ENCODE assay signal across 18 cellular contexts in genomic region chr9:8859416-8859815, GRCh38.
A peak's percentile ranks its signal among the peaks of the same experiment; 100 is the strongest.
DNase-seq lines count a peak whose midpoint lies in the region; ATAC-seq lines count a peak whose summit lies in the region.
"Had no signal": no experiment of that assay in that cellular context is flagged by ENCODE, and none has a peak within 500 bp of the region (broad histone marks: within the 10 kb centered on the region; RNA-seq: fewer than 3 reads in every experiment).

No MANE protein-coding gene starts in this region.

- no peak overlapping the region for H3K4me3 ChIP-seq in SJCRH30

- H3K4me1 Mint-ChIP-seq in activated T-helper 17 cell treated with anti-CD3 and anti-CD28 coated beads, Interleukin-2, amount 50 U/mL, for 72 hours = no peaks in the 10 kb centered on the region

- no peaks in the 10 kb centered on the region for H3K36me3 ChIP-seq in SJCRH30
- H3K36me3 ChIP-seq: sigmoid colon had no signal

- no peaks in the 10 kb centered on the region for H3K9me3 ChIP-seq in SJCRH30 (replicated peaks)
- H3K9me3 ChIP-seq: sigmoid colon had no signal

- H3K4me1 ChIP-seq in SJCRH30 = peaks cover 11% of the 10 kb centered on the region

- H3K27ac Mint-ChIP-seq in activated T-helper 17 cell treated with anti-CD3 and anti-CD28 coated beads, Interleukin-2, amount 50 U/mL, for 72 hours = no peak overlapping the region
- H3K27ac Mint-ChIP-seq: stimulated activated naive CD8-positive, alpha-beta T cell treated with anti-CD3 and anti-CD28 coated beads, Interleukin-15, Interleukin-2, amounts not matched to agents 100 ng/mL and 50 ng/mL, for 24 hours had no signal

- H3K27ac ChIP-seq in layer of hippocampus (ENCODE audit: low read depth, low read length) (peak overlapping the region; percentile 94), substantia nigra (ENCODE audit: low read depth, low read length, poor library complexity, severe bottlenecking) (peak overlapping the region; percentile 99), SJCRH30 (no peak overlapping the region)
- H3K27ac ChIP-seq: sigmoid colon had no signal

- no peak for ATAC-seq in activated T-helper 17 cell treated with anti-CD3 and anti-CD28 coated beads, Interleukin-2, amount 50 U/mL, for 72 hours (replicated peaks)
- ATAC-seq in GM19397 (IDR thresholded peaks at IDR 0.05; ENCODE audit: unreplicated experiment) (no peak), HG03432 (IDR thresholded peaks at IDR 0.05; ENCODE audit: unreplicated experiment) (no peak)
- ATAC-seq: Panc1 had no signal

- no peaks in the 10 kb centered on the region for H3K36me3 Mint-ChIP-seq in activated T-helper 17 cell treated with anti-CD3 and anti-CD28 coated beads, Interleukin-2, amount 50 U/mL, for 72 hours (ENCODE audit: low read depth)

- DNase-seq in NCI-H524 (lab: John Stamatoyannopoulos, UW) = peak; percentile 32 to 64
- DNase-seq in NCI-H524 treated with DMSO at 0.1 percent for 48 hours (lab: John Stamatoyannopoulos, UW) = no peak
- peak in 1 of 49 donors; percentile 51 for DNase-seq in substantia nigra (lab: John Stamatoyannopoulos, UW)
- DNase-seq in SJCRH30 = no peak
- DNase-seq: ACHN; activated CD4-positive, alpha-beta T cell treated with anti-CD3 and anti-CD28 coated beads for 4 hours; cortex of kidney; DND-41; midbrain; NCI-H187 treated with DMSO at 0.1 percent for 48 hours; NCI-H774; sigmoid colon had no signal

- H3K9me3 Mint-ChIP-seq in activated T-helper 17 cell treated with anti-CD3 and anti-CD28 coated beads, Interleukin-2, amount 50 U/mL, for 72 hours = no peaks in the 10 kb centered on the region
- H3K9me3 Mint-ChIP-seq: stimulated activated naive CD8-positive, alpha-beta T cell treated with anti-CD3 and anti-CD28 coated beads, Interleukin-15, Interleukin-2, amounts not matched to agents 100 ng/mL and 50 ng/mL, for 24 hours had no signal

- H3K4me3 Mint-ChIP-seq in activated T-helper 17 cell treated with anti-CD3 and anti-CD28 coated beads, Interleukin-2, amount 50 U/mL, for 72 hours = peak overlapping the region; percentile 44

- H3K27me3 ChIP-seq in layer of hippocampus (ENCODE audit: control insufficient read depth, insufficient read depth, low read length) (no peaks in the 10 kb centered on the region), SJCRH30 (no peaks in the 10 kb centered on the region)

- H3K27me3 Mint-ChIP-seq in activated T-helper 17 cell treated with anti-CD3 and anti-CD28 coated beads, Interleukin-2, amount 50 U/mL, for 72 hours = peaks cover 28% of the 10 kb centered on the region

Comparison
In these comparisons a context has a peak if more than half of its experiments do, and no peak if none do; other contexts are left out.
1. DNase-seq: peak in NCI-H524 (2 of 2); none in NCI-H524 treated with DMSO at 0.1 percent for 48 hours (single experiment) and SJCRH30 (0 of 2).